17 cellular contexts compared by ENCODE assay signal in genomic region chr3:67706934-67707333, GRCh38. TPM values are rescaled to one million over a fixed set of nuclear protein-coding genes. Genes with fewer than 3 reads are reported as not detected.
A peak's percentile ranks its signal among the peaks of the same experiment; 100 is the strongest.
DNase-seq lines count a peak whose midpoint lies in the region; ATAC-seq and TF ChIP-seq lines count a peak whose summit lies in the region.
"Had no signal": no experiment of that assay in that cellular context is flagged by ENCODE, and none has a peak within 500 bp of the region (broad histone marks: within the 10 kb centered on the region; RNA-seq: fewer than 3 reads in every experiment).

No MANE protein-coding gene starts in this region.

- no peaks in the 10 kb centered on the region for H3K36me3 Mint-ChIP-seq in chondrocyte (ENCODE audit: low read depth)

- H3K4me2 ChIP-seq in smooth muscle cell: peak overlapping the region; percentile 78

- H3K4me1 ChIP-seq in mucosa of descending colon (ENCODE audit: low read depth) (peaks cover 4% of the 10 kb centered on the region), smooth muscle cell (ENCODE audit: low read depth) (no peaks in the 10 kb centered on the region)

- H3K9me3 Mint-ChIP-seq in chondrocyte (ENCODE audit: low read depth): no peaks in the 10 kb centered on the region
- H3K9me3 Mint-ChIP-seq: CD4-positive, alpha-beta T cell had no signal

- TF ChIP-seq CTCF in chondrocyte (IDR thresholded peaks at IDR 0.05) (no peak), mucosa of descending colon (IDR thresholded peaks at IDR 0.05) (no peak), smooth muscle cell (IDR thresholded peaks at IDR 0.05; ENCODE audit: borderline replicate concordance, insufficient read depth, poor library complexity, severe bottlenecking) (no peak)

- peaks cover 13% of the 10 kb centered on the region for H3K4me1 Mint-ChIP-seq in chondrocyte (ENCODE audit: low read depth)

- peak overlapping the region; percentile 12 for H3K27ac Mint-ChIP-seq in chondrocyte (ENCODE audit: unreplicated experiment)
- H3K27ac Mint-ChIP-seq: B cell; CD4-positive, alpha-beta T cell had no signal

- ATAC-seq in mucosa of descending colon (peak; percentile 97), HG03439 (IDR thresholded peaks at IDR 0.05; ENCODE audit: unreplicated experiment) (no peak), HG03432 (IDR thresholded peaks at IDR 0.05; ENCODE audit: unreplicated experiment) (no peak)

- no peaks in the 10 kb centered on the region for H3K27me3 ChIP-seq in smooth muscle cell (ENCODE audit: low read depth)

- H3K79me2 ChIP-seq in smooth muscle cell (ENCODE audit: low read depth): no peaks in the 10 kb centered on the region

- 20% methylated on average over 4 of the region's 4 CpGs for WGBS in smooth muscle cell (ENCODE audit: low lambda C conversion rate)

- H4K20me1 ChIP-seq in smooth muscle cell (ENCODE audit: low read depth): no peaks in the 10 kb centered on the region

- peak overlapping the region; percentile 4 for H3K27ac ChIP-seq in smooth muscle cell (ENCODE audit: low read depth)

- no peak overlapping the region for H3K4me3 Mint-ChIP-seq in chondrocyte (ENCODE audit: unreplicated experiment)
- H3K4me3 Mint-ChIP-seq: B cell; CD4-positive, alpha-beta T cell had no signal

- H2AFZ ChIP-seq in smooth muscle cell (ENCODE audit: low read depth): peak overlapping the region; percentile 89

- peak; percentile 5 for DNase-seq in LHCN-M2 (ENCODE audit: low read depth)
- DNase-seq in chondrocyte (ENCODE audit: low spot score): no peak
- DNase-seq in mucosa of descending colon: peak in 1 of 3 donors; percentile 18
- no peak for DNase-seq in smooth muscle cell (lab: John Stamatoyannopoulos, UW; ENCODE audit: unreplicated experiment)
- DNase-seq in mucosa of gallbladder (ENCODE audit: low spot score): no peak
- DNase-seq: ACHN; CD4-positive, alpha-beta T cell; DND-41; GF-D8; GOT3; NCI-H1417; NCI-H2029; NCI-H2171 treated with DMSO at 0.1 percent for 48 hours; NCI-H774 had no signal

- H3K9ac ChIP-seq in smooth muscle cell (ENCODE audit: low read depth): no peak overlapping the region

- no peak overlapping the region for H3K4me3 ChIP-seq in mucosa of descending colon
- H3K4me3 ChIP-seq in smooth muscle cell: peak overlapping the region; percentile 4

- no peaks in the 10 kb centered on the region for H3K36me3 ChIP-seq in mucosa of descending colon (ENCODE audit: low read depth)
- no peaks in the 10 kb centered on the region for H3K36me3 ChIP-seq in smooth muscle cell (ENCODE audit: low read depth)

- intact Hi-C loops in mucosa of descending colon (cut with DNase I, micrococcal nuclease): no loop called here

- H3K9me3 ChIP-seq in mucosa of descending colon (no peaks in the 10 kb centered on the region), smooth muscle cell (replicated peaks; ENCODE audit: low read depth) (no peaks in the 10 kb centered on the region)

- no peaks in the 10 kb centered on the region for H3K27me3 Mint-ChIP-seq in chondrocyte (ENCODE audit: low read depth)
- H3K27me3 Mint-ChIP-seq: CD4-positive, alpha-beta T cell had no signal

- no peaks in the 10 kb centered on the region for H3F3A ChIP-seq in smooth muscle cell (ENCODE audit: low read depth)

RNA-seq across cellular contexts. Expression of gene SUCLG2, which starts 52.5 kb away (rescaled TPM):
- 107 and 108 TPM in 2 replicates for total RNA-seq in LHCN-M2 (2014; rRNA removed)
- 45.1 TPM for polyA plus RNA-seq in LHCN-M2 (2012)
- total RNA-seq in chondrocyte: 22.0 to 28.0 TPM (median 24.3 TPM) in 3 replicates
- total RNA-seq in mucosa of descending colon: 100 to 1,000 TPM; 136 to 238 (median 153) TPM
- total RNA-seq in smooth muscle cell: 45.4 and 59.1 TPM in 2 replicates
- 34.6 and 40.3 TPM in 2 replicates for polyA plus RNA-seq in smooth muscle cell
- 104 TPM for total RNA-seq in mucosa of gallbladder
